In genomic region chr20:59403261-59403961, GRCh38 we compare ENCODE assay signal across 8 cellular contexts.
DNase-seq lines count a peak whose midpoint lies in the region; ATAC-seq and TF ChIP-seq lines count a peak whose summit lies in the region.

No MANE protein-coding gene starts in this region.

- H3K9me3 Mint-ChIP-seq in activated T-cell treated with anti-CD3 and anti-CD28 coated beads, Interleukin-2, amount 50 U/mL, for 72 hours = no peaks in the 10 kb centered on the region

- no peaks in the 10 kb centered on the region for H3K36me3 ChIP-seq in suprapubic skin

- H3K4me1 Mint-ChIP-seq in activated T-cell treated with anti-CD3 and anti-CD28 coated beads, Interleukin-2, amount 50 U/mL, for 72 hours (ENCODE audit: low read depth) = no peaks in the 10 kb centered on the region

- TF ChIP-seq CTCF in fibroblast of villous mesenchyme (IDR thresholded peaks at IDR 0.05; ENCODE audit: insufficient read depth, low read depth, low read length) = peak; percentile 61
- peak; percentile 93 to 99 for TF ChIP-seq CTCF in suprapubic skin (IDR thresholded peaks at IDR 0.05)

- no peak overlapping the region for H3K27ac Mint-ChIP-seq in activated T-cell treated with anti-CD3 and anti-CD28 coated beads, Interleukin-2, amount 50 U/mL, for 72 hours

- no peak for TF ChIP-seq EP300 in suprapubic skin (IDR thresholded peaks at IDR 0.05)

- H3K4me3 Mint-ChIP-seq in activated T-cell treated with anti-CD3 and anti-CD28 coated beads, Interleukin-2, amount 50 U/mL, for 72 hours = peak overlapping the region in 1 of 2 donors; percentile 19

- no peak for TF ChIP-seq POLR2A in suprapubic skin (IDR thresholded peaks at IDR 0.05)

- no peaks in the 10 kb centered on the region for H3K9me3 ChIP-seq in suprapubic skin

- DNase-seq in NCI-H1417 (lab: John Stamatoyannopoulos, UW) (peak; percentile 62 to 70 (median 68)), NCI-H1417 treated with DMSO at 0.1 percent for 48 hours (lab: John Stamatoyannopoulos, UW) (no peak), NOMO-1 treated with DMSO at 0.1 percent for 48 hours (lab: John Stamatoyannopoulos, UW; ENCODE audit: unreplicated experiment) (peak; percentile 17), fibroblast of villous mesenchyme (ENCODE audit: low read depth) (no peak), nucleus accumbens (lab: John Stamatoyannopoulos, UW) (peak in 43 of 56 donors; percentile 3 to 83 (median 36)), suprapubic skin (ENCODE audit: low spot score in 2 of 2) (peak in 1 of 2 donors; percentile 72)
- peak; percentile 77 to 85 for DNase-seq in activated T-cell treated with anti-CD3 and anti-CD28 coated beads, Interleukin-2, amount 50 U/mL, for 72 hours

- peaks cover 18% of the 10 kb centered on the region for H3K4me1 ChIP-seq in suprapubic skin

- H3K36me3 Mint-ChIP-seq in activated T-cell treated with anti-CD3 and anti-CD28 coated beads, Interleukin-2, amount 50 U/mL, for 72 hours (ENCODE audit: insufficient read depth in 2 of 2) = no peaks in the 10 kb centered on the region

- ATAC-seq in activated T-cell treated with anti-CD3 and anti-CD28 coated beads, Interleukin-2, amount 50 U/mL, for 72 hours (replicated peaks in 1 of 2) = peak; percentile 87
- no peak for ATAC-seq in HG03520 (IDR thresholded peaks at IDR 0.05; ENCODE audit: unreplicated experiment)

- no peaks in the 10 kb centered on the region for H3K27me3 Mint-ChIP-seq in activated T-cell treated with anti-CD3 and anti-CD28 coated beads, Interleukin-2, amount 50 U/mL, for 72 hours (ENCODE audit: low read depth)

- no peak overlapping the region for H3K27ac ChIP-seq in suprapubic skin

- H3K27me3 ChIP-seq in suprapubic skin = peaks cover 79% of the 10 kb centered on the region

- H3K4me3 ChIP-seq in fibroblast of villous mesenchyme (ENCODE audit: low read depth, low read length) (no peak overlapping the region), suprapubic skin (peak overlapping the region; percentile 2)

- WGBS in suprapubic skin = 25% methylated on average over 8 of the region's 46 CpGs

Comparison
In these comparisons a context has a peak if more than half of its experiments do, and no peak if none do; other contexts are left out.
1. DNase-seq: peak in NCI-H1417 (3 of 3), NOMO-1 treated with DMSO at 0.1 percent for 48 hours (single experiment), activated T-cell treated with anti-CD3 and anti-CD28 coated beads, Interleukin-2, amount 50 U/mL, for 72 hours (2 of 2) and nucleus accumbens (43 of 56); none in NCI-H1417 treated with DMSO at 0.1 percent for 48 hours (single experiment) and fibroblast of villous mesenchyme (single experiment).